In genomic region chr14:51473351-51473750, GRCh38 we compare ENCODE assay signal across 15 cellular contexts.
A peak's percentile ranks its signal among the peaks of the same experiment; 100 is the strongest.
DNase-seq lines count a peak whose midpoint lies in the region; ATAC-seq, FAIRE-seq and TF ChIP-seq lines count a peak whose summit lies in the region.
"Had no signal": no experiment of that assay in that cellular context is flagged by ENCODE, and none has a peak within 500 bp of the region (broad histone marks: within the 10 kb centered on the region; RNA-seq: fewer than 3 reads in every experiment).

No MANE protein-coding gene starts in this region.

- no peak for FAIRE-seq in pancreas (lab: Jason Lieb, UNC)
- FAIRE-seq: G401.6 had no signal

- peak overlapping the region; percentile 54 for H3K9ac ChIP-seq in SK-N-SH

- peak overlapping the region; percentile 54; the same call in 1 of the 2 replicates for H3K4me2 ChIP-seq in SK-N-SH

- DNase-seq in SK-N-SH (no peak), epithelial cell of prostate (ENCODE audit: low read depth, low spot score) (no peak), pancreas (no peak), NAMALWA (ENCODE audit: low spot score) (no peak), SW480 (ENCODE audit: low spot score) (no peak)
- DNase-seq: Caco-2; CD4-positive, CD25-positive, alpha-beta regulatory T cell; H9; NCI-H1694; NCI-H2081 treated with DMSO at 0.1 percent for 48 hours; NK-92 treated with Interleukin-12 subunit alpha and Interleukin-12 subunit beta, amount 100 ng/mL, for 24 hours; SHP77 had no signal

- no peaks in the 10 kb centered on the region for H4K20me1 ChIP-seq in SK-N-SH (ENCODE audit: insufficient read depth)

- CTCF ChIA-PET in SK-N-SH (lab: Yijun Ruan, JAX), result interaction anchor here (1.1 to 2.0 kb wide), 4 partner anchors 24 to 303 kb away, joined by 3 to 17 read pairs (median 9); no protein-coding TSS in a partner anchor

- no peak for TF ChIP-seq CTCF in C4-2B (conservative IDR thresholded peaks at IDR 0.05)
- no peak for TF ChIP-seq CTCF in SK-N-SH (IDR thresholded peaks at IDR 0.05)
- no peak for TF ChIP-seq CTCF in pancreas (IDR thresholded peaks at IDR 0.05)

- H3K36me3 ChIP-seq in SK-N-SH (replicated peaks in 1 of 2; ENCODE audit: control insufficient read depth in 1 of 2, insufficient read depth in 2 of 2, low read length in 1 of 2) (no peaks in the 10 kb centered on the region), pancreas (no peaks in the 10 kb centered on the region)

- peaks cover 20% of the 10 kb centered on the region for H3F3A ChIP-seq in SK-N-SH (replicated peaks; ENCODE audit: insufficient read depth)

- no peaks in the 10 kb centered on the region for H3K9me3 ChIP-seq in SK-N-SH
- no peaks in the 10 kb centered on the region for H3K9me3 ChIP-seq in pancreas
- H3K9me3 ChIP-seq: Caco-2 had no signal

- TF ChIP-seq RAD21 in SK-N-SH (IDR thresholded peaks at IDR 0.05; ENCODE audit: low read length), result no peak

- POLR2A ChIA-PET in SK-N-SH (lab: Yijun Ruan, JAX), result interaction anchor here (1.0 to 1.5 kb wide), 3 partner anchors 9 to 35 kb away, joined by 3 read pairs; no protein-coding TSS in a partner anchor

- 0 out of 2 replicates have a peak overlapping the region, but pooled peaks have one; percentile 14 for H2AFZ ChIP-seq in SK-N-SH (ENCODE audit: low read depth)

- peak overlapping the region; percentile 60 for H3K27ac ChIP-seq in C4-2B
- H3K27ac ChIP-seq in SK-N-SH (ENCODE audit: low read depth in 2 of 2, low read length in 1 of 2), result peak overlapping the region; percentile 98
- peak overlapping the region; percentile 79 for H3K27ac ChIP-seq in epithelial cell of prostate
- peak overlapping the region in 2 of 4 donors; percentile 43 to 58 for H3K27ac ChIP-seq in pancreas

- H3K4me1 ChIP-seq in SK-N-SH (ENCODE audit: control insufficient read depth in 1 of 2, insufficient read depth in 2 of 2, low read depth in 1 of 2, low read length in 1 of 2), result peaks cover 16 to 29% of the 10 kb centered on the region in 2 experiments
- no peaks in the 10 kb centered on the region for H3K4me1 ChIP-seq in pancreas

- peak in 3 of 4 donors; percentile 47 to 72 (median 57) for ATAC-seq in pancreas
- ATAC-seq in HG02623 (IDR thresholded peaks at IDR 0.05; ENCODE audit: unreplicated experiment), result no peak

- H3K79me2 ChIP-seq in SK-N-SH (ENCODE audit: insufficient read depth), result no peaks in the 10 kb centered on the region

- no peak for TF ChIP-seq EP300 in SK-N-SH (IDR thresholded peaks at IDR 0.05; ENCODE audit: borderline replicate concordance in 1 of 2, low read depth in 1 of 2, low read length in 1 of 2)

- WGBS in SK-N-SH (ENCODE audit: low lambda C conversion rate), result 82% methylated on average over 4 of the region's 4 CpGs
- WGBS in pancreas, 2 donors, result 67 to 69% methylated on average over 4 of the region's 4 CpGs

- no peaks in the 10 kb centered on the region; the same call in 1 of the 2 replicates for H3K9me2 ChIP-seq in SK-N-SH

- H3K4me3 ChIP-seq in SK-N-SH (ENCODE audit: low read depth in 2 of 2, low read length in 1 of 2) (no peak overlapping the region), pancreas (no peak overlapping the region)

- H3K27me3 ChIP-seq in SK-N-SH (ENCODE audit: insufficient read depth) (no peaks in the 10 kb centered on the region), pancreas (no peaks in the 10 kb centered on the region)

- intact Hi-C loops in pancreas (cut with DNase I), result no loop called here

TF ChIP-seq in SK-N-SH, 30 proteins besides CTCF, POLR2A, EP300 and RAD21:
- TF ChIP-seq USF2 (IDR thresholded peaks at IDR 0.05; ENCODE audit: borderline replicate concordance, low read depth, low read length) (no peak), CHD2 (IDR thresholded peaks at IDR 0.05; ENCODE audit: low read length, partially characterized antibody) (no peak), PBX3 (IDR thresholded peaks at IDR 0.05) (no peak), JUND (IDR thresholded peaks at IDR 0.05) (no peak)
